ENCODE assay signal across 15 cellular contexts in genomic region chr9:131758972-131759647, GRCh38. TPM values are rescaled to one million over a fixed set of nuclear protein-coding genes. Genes with fewer than 3 reads are reported as not detected.
DNase-seq lines count a peak whose midpoint lies in the region; ATAC-seq, FAIRE-seq and TF ChIP-seq lines count a peak whose summit lies in the region.
"Had no signal": no experiment of that assay in that cellular context is flagged by ENCODE, and none has a peak within 500 bp of the region (broad histone marks: within the 10 kb centered on the region; RNA-seq: fewer than 3 reads in every experiment).

No MANE protein-coding gene starts in this region.

- H3K9me3 ChIP-seq in SJCRH30 (replicated peaks) (no peaks in the 10 kb centered on the region), small intestine (ENCODE audit: control insufficient read depth, low read depth) (no peaks in the 10 kb centered on the region), spleen (no peaks in the 10 kb centered on the region)

- H3K4me3 ChIP-seq in SJCRH30 = no peak overlapping the region
- no peak overlapping the region for H3K4me3 ChIP-seq in small intestine (ENCODE audit: low read depth in 1 of 2, low read length in 2 of 2)
- H3K4me3 ChIP-seq in spleen = no peak overlapping the region

- FAIRE-seq in small intestine (lab: Jason Lieb, UNC) = no peak
- no peak for FAIRE-seq in GM19239 (lab: Jason Lieb, UNC)

- WGBS in small intestine, 3 donors = 31 to 47% (median 41%) methylated on average over 4 of the region's 4 CpGs
- 45 to 53% (median 51%) methylated on average over 4 of the region's 4 CpGs for WGBS in spleen, 5 donors

- peaks cover 13% of the 10 kb centered on the region for H3K4me1 ChIP-seq in SJCRH30
- no peaks in the 10 kb centered on the region for H3K4me1 ChIP-seq in small intestine (ENCODE audit: control insufficient read depth in 2 of 2, insufficient read depth in 1 of 2, low read depth in 1 of 2, low read length in 1 of 2)
- H3K4me1 ChIP-seq in spleen = peaks cover 0 to 17% (median 9%) of the 10 kb centered on the region in 6 donors

- H3K9me3 Mint-ChIP-seq in activated T-cell treated with anti-CD3 and anti-CD28 coated beads, Interleukin-2, amount 50 U/mL, for 72 hours = no peaks in the 10 kb centered on the region
- H3K9me3 Mint-ChIP-seq: activated naive CD4-positive, alpha-beta T cell treated with anti-CD3 and anti-CD28 coated beads for 36 hours; T-cell had no signal

- peaks cover 15% of the 10 kb centered on the region for H3K27me3 Mint-ChIP-seq in activated T-cell treated with anti-CD3 and anti-CD28 coated beads, Interleukin-2, amount 50 U/mL, for 72 hours (ENCODE audit: low read depth)

- H3K27me3 ChIP-seq in SJCRH30 (no peaks in the 10 kb centered on the region), small intestine (ENCODE audit: control insufficient read depth in 2 of 2, insufficient read depth in 2 of 2, low read length in 2 of 2) (peaks cover 0 to 2% of the 10 kb centered on the region in 2 donors), spleen (replicated peaks in 1 of 7) (peaks cover 0 to 68% (median 0%) of the 10 kb centered on the region in 7 donors)

- TF ChIP-seq CTCF in spleen (IDR thresholded peaks at IDR 0.05 in 8 of 11, conservative IDR thresholded peaks at IDR 0.05 in 3 of 11) = no peak

- H3K36me3 Mint-ChIP-seq in activated T-cell treated with anti-CD3 and anti-CD28 coated beads, Interleukin-2, amount 50 U/mL, for 72 hours (ENCODE audit: insufficient read depth in 2 of 2) = no peaks in the 10 kb centered on the region
- H3K36me3 Mint-ChIP-seq: T-cell had no signal

- intact Hi-C loops in spleen (cut with DNase I; ENCODE audit: low total_unique reads) = no loop called here

- H3K27ac ChIP-seq in SJCRH30 = no peak overlapping the region
- H3K27ac ChIP-seq in small intestine (ENCODE audit: low read depth in 1 of 2, low read length in 1 of 2) = no peak overlapping the region
- no peak overlapping the region for H3K27ac ChIP-seq in spleen

- peak; percentile 29 to 41 for ATAC-seq in activated T-cell treated with anti-CD3 and anti-CD28 coated beads, Interleukin-2, amount 50 U/mL, for 72 hours (replicated peaks in 1 of 2)
- ATAC-seq: stimulated activated naive CD8-positive, alpha-beta T cell treated with anti-CD3 and anti-CD28 coated beads, Interleukin-15, Interleukin-2, amounts not matched to agents 100 U/mL and 50 U/mL, for 24 hours; T-cell had no signal

- H3K4me1 Mint-ChIP-seq in activated T-cell treated with anti-CD3 and anti-CD28 coated beads, Interleukin-2, amount 50 U/mL, for 72 hours (ENCODE audit: low read depth) = peaks cover 30% of the 10 kb centered on the region

- H3K4me3 Mint-ChIP-seq in activated T-cell treated with anti-CD3 and anti-CD28 coated beads, Interleukin-2, amount 50 U/mL, for 72 hours = peak overlapping the region in 1 of 2 donors; percentile 8
- H3K4me3 Mint-ChIP-seq: activated naive CD4-positive, alpha-beta T cell treated with anti-CD3 and anti-CD28 coated beads for 36 hours; T-cell had no signal

- no peak for DNase-seq in activated T-cell treated with anti-CD3 and anti-CD28 coated beads, Interleukin-2, amount 50 U/mL, for 72 hours
- no peak for DNase-seq in activated T-cell treated with anti-CD3 and anti-CD28 coated beads, Interleukin-2, amount 50 U/mL, for 48 hours
- DNase-seq in NCI-H2107 treated with DMSO at 0.1 percent for 48 hours (lab: John Stamatoyannopoulos, UW; ENCODE audit: unreplicated experiment) = peak; percentile 84
- peak; percentile 21 to 58 for DNase-seq in SJCRH30
- DNase-seq in small intestine = peak; percentile 11
- no peak for DNase-seq in occipital lobe (lab: John Stamatoyannopoulos, UW)
- DNase-seq in GM19239 (ENCODE audit: insufficient read length, low spot score) = no peak
- DNase-seq in spleen = no peak
- DNase-seq: activated CD4-positive, alpha-beta T cell treated with anti-CD3 and anti-CD28 coated beads, Interleukin-2, amount 50 U/mL, for 1 hour; activated naive CD4-positive, alpha-beta T cell treated with anti-CD3 and anti-CD28 coated beads for 36 hours; central memory CD4-positive, alpha-beta T cell; GF-D8; mesendoderm; stimulated activated naive CD8-positive, alpha-beta T cell treated with anti-CD3 and anti-CD28 coated beads, Interleukin-15, Interleukin-2, amounts not matched to agents 100 U/mL and 50 U/mL, for 24 hours; T-cell had no signal

- no peak for TF ChIP-seq POLR2A in spleen (IDR thresholded peaks at IDR 0.05)

- H3K36me3 ChIP-seq in SJCRH30 = no peaks in the 10 kb centered on the region
- H3K36me3 ChIP-seq in small intestine (ENCODE audit: control insufficient read depth in 2 of 2, insufficient read depth in 2 of 2, low read length in 2 of 2) = no peaks in the 10 kb centered on the region
- H3K36me3 ChIP-seq in spleen = no peaks in the 10 kb centered on the region

- no peak overlapping the region for H3K27ac Mint-ChIP-seq in activated T-cell treated with anti-CD3 and anti-CD28 coated beads, Interleukin-2, amount 50 U/mL, for 72 hours
- H3K27ac Mint-ChIP-seq: activated naive CD4-positive, alpha-beta T cell treated with anti-CD3 and anti-CD28 coated beads for 36 hours; T-cell had no signal

RNA-seq across cellular contexts. Expression of gene RAPGEF1, which starts 19.2 kb away (rescaled TPM):
- 100 to 1,000 TPM; 170 to 175 TPM for total RNA-seq in activated T-cell treated with anti-CD3 and anti-CD28 coated beads, Interleukin-2, amount 50 U/mL, for 72 hours
- 78.5 and 82.0 TPM in 2 replicates for total RNA-seq in SJCRH30 (2014; rRNA removed; shearing (Covaris generic))
- polyA plus RNA-seq in small intestine = 10 to 100 TPM; 15.4 to 24.6 (median 17.9) TPM
- total RNA-seq in occipital lobe = 26.2 TPM
- 100 to 1,000 TPM in 6 of 7 donors, 10 to 100 TPM in 1; 88.1 to 137 (median 118) TPM for total RNA-seq in spleen
- 10 to 100 TPM; 16.9 to 47.8 (median 19.9) TPM for polyA plus RNA-seq in spleen

Comparison
In these comparisons a context has a peak if more than half of its experiments do, and no peak if none do; other contexts are left out.
1. DNase-seq: peak in NCI-H2107 treated with DMSO at 0.1 percent for 48 hours (single experiment), SJCRH30 (2 of 2) and small intestine (single experiment); none in activated T-cell treated with anti-CD3 and anti-CD28 coated beads, Interleukin-2, amount 50 U/mL, for 72 hours (0 of 2), activated T-cell treated with anti-CD3 and anti-CD28 coated beads, Interleukin-2, amount 50 U/mL, for 48 hours (0 of 2), occipital lobe (single experiment), GM19239 (single experiment) and spleen (single experiment).